Comparison of ENCODE assay signal across 20 cellular contexts in genomic region chr6:131377112-131377511, GRCh38.
"Had no signal": no experiment of that assay in that cellular context is flagged by ENCODE, and none has a peak within 500 bp of the region (broad histone marks: within the 10 kb centered on the region; RNA-seq: fewer than 3 reads in every experiment).

No MANE protein-coding gene starts in this region.

- H3K27ac ChIP-seq: left ventricle myocardium inferior, lower lobe of right lung, pancreas had no signal

- H3K27me3 Mint-ChIP-seq: dendritic cell treated with granulocyte-macrophage colony-stimulating factor and Interleukin-4, amounts not matched to agents 40 ng/mL and 50 ng/mL, for 4 days; progenitor cell of endocrine pancreas had no signal

- H3K4me1 Mint-ChIP-seq: endodermal cell, mesothelial cell of epicardium, natural killer cell had no signal

- ATAC-seq: left cardiac atrium, lower lobe of right lung, natural killer cell, pancreas, right cardiac atrium had no signal

- DNase-seq: effector CD4-positive, alpha-beta T cell; endodermal cell; erythroblast; foreskin melanocyte; kidney; left cardiac atrium; left ventricle myocardium inferior; lower lobe of right lung; natural killer cell; occipital lobe; pancreas; right cardiac atrium; small intestine; stimulated activated CD4-positive, alpha-beta T cell treated with anti-CD3 and anti-CD28 coated beads, Interleukin-12 subunit alpha, Interleukin-12 subunit beta, amount 100 ng/mL, for 4 hours; stimulated activated naive CD4-positive, alpha-beta T cell treated with Interleukin-2 at 50 U/mL for 16 hours; trophoblast cell had no signal

- H3K36me3 ChIP-seq: left ventricle myocardium inferior, lower lobe of right lung, pancreas had no signal

- H3K9me3 ChIP-seq: left ventricle myocardium inferior, lower lobe of right lung, pancreas had no signal

- H3K9me3 Mint-ChIP-seq: dendritic cell treated with granulocyte-macrophage colony-stimulating factor and Interleukin-4, amounts not matched to agents 40 ng/mL and 50 ng/mL, for 4 days; endodermal cell; memory B cell; natural killer cell had no signal

- H3K4me3 Mint-ChIP-seq: dendritic cell treated with granulocyte-macrophage colony-stimulating factor and Interleukin-4, amounts not matched to agents 40 ng/mL and 50 ng/mL, for 4 days; endodermal cell; memory B cell; mesothelial cell of epicardium; natural killer cell had no signal

- H3K4me3 ChIP-seq: left ventricle myocardium inferior, lower lobe of right lung, pancreas had no signal

- H3K36me3 Mint-ChIP-seq: memory B cell, mesothelial cell of epicardium, natural killer cell had no signal

- H3K27me3 ChIP-seq: pancreas had no signal

- H3K4me1 ChIP-seq: left ventricle myocardium inferior, lower lobe of right lung, pancreas had no signal

- H3K27ac Mint-ChIP-seq: dendritic cell treated with granulocyte-macrophage colony-stimulating factor and Interleukin-4, amounts not matched to agents 40 ng/mL and 50 ng/mL, for 4 days; endodermal cell; memory B cell; mesothelial cell of epicardium; natural killer cell; progenitor cell of endocrine pancreas had no signal
